In the genomic region with DNA sequence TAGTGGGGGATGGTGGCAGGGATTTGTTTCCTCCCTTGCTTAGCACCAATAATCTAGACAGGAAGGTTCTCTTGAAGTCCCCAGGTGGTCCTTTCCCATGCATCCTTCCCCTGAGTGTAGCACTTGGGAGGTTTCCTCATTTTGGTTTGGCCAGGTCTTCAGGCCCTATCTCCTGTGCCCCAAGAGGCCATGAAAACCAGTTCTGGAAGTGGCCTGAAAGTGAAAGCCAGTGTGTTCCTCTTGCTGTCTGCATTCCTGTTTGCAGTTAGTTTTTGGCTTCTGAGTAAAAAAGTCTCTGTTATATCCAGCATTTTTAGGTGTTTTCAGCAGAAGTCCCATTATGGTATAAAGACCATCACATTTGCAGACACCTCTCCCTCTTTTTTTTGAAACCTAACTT, we compare ENCODE assay signal across 16 cellular contexts.
"Had no signal": no experiment of that assay in that cellular context is flagged by ENCODE, and none has a peak within 500 bp of the region (broad histone marks: within the 10 kb centered on the region; RNA-seq: fewer than 3 reads in every experiment).

No MANE protein-coding gene starts in this region.

- H3K4me3 ChIP-seq: esophagus squamous epithelium had no signal

- H3K27ac ChIP-seq: esophagus squamous epithelium had no signal

- H3K4me1 ChIP-seq: esophagus squamous epithelium had no signal

- H3K4me1 Mint-ChIP-seq: natural killer cell had no signal

- H3K4me3 Mint-ChIP-seq: natural killer cell, T-cell had no signal

- ATAC-seq: natural killer cell, right cardiac atrium, T-cell had no signal

- FAIRE-seq: bronchial epithelial cell, small intestine had no signal

- DNase-seq: activated CD4-positive, alpha-beta T cell treated with anti-CD3 and anti-CD28 coated beads for 4 hours; activated gamma-delta T cell treated with Interleukin-2 at 50 U/mL for 16 hours; activated T-cell treated with anti-CD3 and anti-CD28 coated beads, Interleukin-2, amount 50 U/mL, for 1 hour; aorta; esophagus squamous epithelium; foreskin fibroblast; glutamatergic neuron; left colon; natural killer cell; right cardiac atrium; small intestine; stimulated activated naive CD4-positive, alpha-beta T cell; T-cell; T1000; trophoblast cell had no signal

- H3K9me3 ChIP-seq: esophagus squamous epithelium had no signal

- H3K9me3 Mint-ChIP-seq: natural killer cell, T-cell had no signal

- H3K27me3 ChIP-seq: esophagus squamous epithelium had no signal

- H3K36me3 Mint-ChIP-seq: natural killer cell had no signal

- H3K27ac Mint-ChIP-seq: natural killer cell, T-cell had no signal
